11 cellular contexts compared by ENCODE assay signal in the genomic region with DNA sequence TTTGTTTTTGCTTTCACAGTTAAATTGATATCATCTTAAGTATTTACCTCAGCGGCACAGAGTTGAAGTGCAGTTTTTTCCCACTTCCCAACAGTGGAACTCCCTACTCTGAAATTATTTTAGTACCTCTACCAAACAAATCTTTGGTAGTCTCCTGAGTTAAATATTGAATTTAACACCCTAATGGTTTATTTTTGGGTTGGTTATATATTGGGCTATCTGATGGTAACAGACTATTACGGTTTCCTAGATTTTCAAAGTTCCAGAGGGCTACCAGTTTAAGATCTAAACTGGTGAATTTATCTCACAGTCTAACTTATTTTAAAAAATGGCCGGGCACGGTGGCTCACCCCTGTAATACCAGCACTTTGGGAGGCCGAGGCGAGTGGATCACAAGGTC. TPM values are rescaled to one million over a fixed set of nuclear protein-coding genes. Genes with fewer than 3 reads are reported as not detected.
DNase-seq lines count a peak whose midpoint lies in the region; ATAC-seq and TF ChIP-seq lines count a peak whose summit lies in the region.
"Had no signal": no experiment of that assay in that cellular context is flagged by ENCODE, and none has a peak within 500 bp of the region (broad histone marks: within the 10 kb centered on the region; RNA-seq: fewer than 3 reads in every experiment).

No MANE protein-coding gene starts in this region.

- H3K27me3 Mint-ChIP-seq in T-helper 1 cell treated with Interleukin-12 subunit alpha and Interleukin-12 subunit beta and Interleukin-4 antibody, amounts not matched to agents 30 μg/mL and 1 μg/mL, for 36 hours (ENCODE audit: low read depth): peaks cover 27% of the 10 kb centered on the region

- H3K9ac ChIP-seq in parathyroid adenoma: no peak overlapping the region

- H2AFZ ChIP-seq in PC-9 (peak overlapping the region; percentile 94), parathyroid adenoma (no peak overlapping the region)

- H3K36me3 ChIP-seq in PC-9 (ENCODE audit: low read depth): no peaks in the 10 kb centered on the region
- H3K36me3 ChIP-seq in parathyroid adenoma (ENCODE audit: control insufficient read depth, insufficient read depth, low read length): no peaks in the 10 kb centered on the region
- H3K36me3 ChIP-seq: gastrocnemius medialis had no signal

- ATAC-seq in HG02623 (IDR thresholded peaks at IDR 0.05; ENCODE audit: unreplicated experiment): no peak
- ATAC-seq: gastrocnemius medialis had no signal

- H3F3A ChIP-seq in PC-9 (ENCODE audit: insufficient read depth, low read depth): no peaks in the 10 kb centered on the region

- no peaks in the 10 kb centered on the region for H3K9me3 Mint-ChIP-seq in T-helper 1 cell treated with Interleukin-12 subunit alpha and Interleukin-12 subunit beta and Interleukin-4 antibody, amounts not matched to agents 30 μg/mL and 1 μg/mL, for 36 hours

- no peaks in the 10 kb centered on the region for H3K9me3 ChIP-seq in PC-9 (ENCODE audit: insufficient read depth, low read depth)
- no peaks in the 10 kb centered on the region for H3K9me3 ChIP-seq in parathyroid adenoma (ENCODE audit: control insufficient read depth, low read length)
- H3K9me3 ChIP-seq: gastrocnemius medialis had no signal

- peaks cover 48% of the 10 kb centered on the region for H3K79me2 ChIP-seq in PC-9 (ENCODE audit: low read depth)
- peaks cover 19% of the 10 kb centered on the region for H3K79me2 ChIP-seq in parathyroid adenoma

- no peak overlapping the region for H3K27ac ChIP-seq in PC-9
- H3K27ac ChIP-seq in parathyroid adenoma: no peak overlapping the region

- CTCF ChIA-PET in PC-9 (lab: Charles Lee): no interaction called here

- POLR2A ChIA-PET in PC-9 (lab: Charles Lee; ENCODE audit: unreplicated experiment): no interaction called here

- no peak for DNase-seq in T-helper 1 cell
- DNase-seq in PC-9: no peak
- no peak for DNase-seq in epithelial cell of esophagus (ENCODE audit: low read depth)
- DNase-seq in activated effector memory CD4-positive, alpha-beta T cell treated with anti-CD3 and anti-CD28 coated beads, Interleukin-2, amount 50 U/mL, for 16 hours: no peak
- DNase-seq in glomerular visceral epithelial cell (ENCODE audit: extremely low spot score): no peak
- DNase-seq: amniotic stem cell, gastrocnemius medialis, NCI-H1930 had no signal

- BruUV-seq in PC-9 (replicated peaks; lab: Mats Ljungman, UMichigan): no TSS peak

- H3K9me2 ChIP-seq in PC-9 (ENCODE audit: insufficient read depth): no peaks in the 10 kb centered on the region

- no peaks in the 10 kb centered on the region for H4K20me1 ChIP-seq in PC-9 (ENCODE audit: insufficient read depth)

- H3K4me1 ChIP-seq in PC-9 (replicated peaks; ENCODE audit: insufficient read depth) (peaks cover 19% of the 10 kb centered on the region), parathyroid adenoma (no peaks in the 10 kb centered on the region)

- H3K4me2 ChIP-seq in PC-9 (peak overlapping the region; percentile 88), parathyroid adenoma (ENCODE audit: low read length) (peak overlapping the region; percentile 91)

- H3K27ac Mint-ChIP-seq in T-helper 1 cell treated with Interleukin-12 subunit alpha and Interleukin-12 subunit beta and Interleukin-4 antibody, amounts not matched to agents 30 μg/mL and 1 μg/mL, for 36 hours: no peak overlapping the region

- H3K36me3 Mint-ChIP-seq in T-helper 1 cell treated with Interleukin-12 subunit alpha and Interleukin-12 subunit beta and Interleukin-4 antibody, amounts not matched to agents 30 μg/mL and 1 μg/mL, for 36 hours (ENCODE audit: low read depth): no peaks in the 10 kb centered on the region

- no peak for TF ChIP-seq CTCF in PC-9 (conservative IDR thresholded peaks at IDR 0.05)
- TF ChIP-seq CTCF in epithelial cell of esophagus (IDR thresholded peaks at IDR 0.05; ENCODE audit: insufficient read depth, low read depth, low read length, missing control alignments): no peak
- no peak for TF ChIP-seq CTCF in parathyroid adenoma (IDR thresholded peaks at IDR 0.05)

- no peaks in the 10 kb centered on the region for H3K27me3 ChIP-seq in PC-9 (ENCODE audit: insufficient read depth, low read depth)
- H3K27me3 ChIP-seq in parathyroid adenoma (ENCODE audit: control insufficient read depth, insufficient read depth, low read length): no peaks in the 10 kb centered on the region
- H3K27me3 ChIP-seq: gastrocnemius medialis had no signal

- intact Hi-C loops in PC-9 (cut with micrococcal nuclease; ENCODE audit: unreplicated experiment): loop anchor here (2.0 to 10.0 kb wide), 7 partner anchors 125 to 445 kb away; no protein-coding TSS in a partner anchor

- peaks cover 27% of the 10 kb centered on the region for H3K4me1 Mint-ChIP-seq in T-helper 1 cell treated with Interleukin-12 subunit alpha and Interleukin-12 subunit beta and Interleukin-4 antibody, amounts not matched to agents 30 μg/mL and 1 μg/mL, for 36 hours (ENCODE audit: low read depth)

- peak overlapping the region; percentile 94 for H3K4me3 Mint-ChIP-seq in T-helper 1 cell treated with Interleukin-12 subunit alpha and Interleukin-12 subunit beta and Interleukin-4 antibody, amounts not matched to agents 30 μg/mL and 1 μg/mL, for 36 hours

- H3K4me3 ChIP-seq in PC-9 (peak overlapping the region; percentile 66), epithelial cell of esophagus (ENCODE audit: low read length) (peak overlapping the region; percentile 84), parathyroid adenoma (ENCODE audit: low read depth, low read length) (no peak overlapping the region)

RNA-seq across cellular contexts. Expression of gene ZNF277, which starts 1.3 kb away (rescaled TPM):
- total RNA-seq in PC-9 (2021): 23.3 and 33.4 TPM in 2 replicates

RNA-seq across cellular contexts. Expression of gene DOCK4, which starts 1.6 kb away (rescaled TPM):
- 0.98 and 1.7 TPM in 2 replicates for total RNA-seq in PC-9 (2021)
